1 cellular context compared by ENCODE assay signal in genomic region chr3:196969660-196970546, GRCh38.
TF ChIP-seq lines count a peak whose summit lies in the region.

No MANE protein-coding gene starts in this region.

TF ChIP-seq in HepG2, 621 proteins besides CTCF, POLR2A, EP300 and RAD21 (continued from another document and continues in another):
- TF ChIP-seq MYPOP (CRISPR knock-in tag; IDR thresholded peaks at IDR 0.05) = no peak
- TF ChIP-seq RBM22 (optimal IDR thresholded peaks at IDR 0.05; ENCODE audit: low read length) = no peak
- no peak for TF ChIP-seq ZNF660 (CRISPR knock-in tag; IDR thresholded peaks at IDR 0.05; ENCODE audit: borderline replicate concordance, low read depth)
- TF ChIP-seq ZNF264 (CRISPR knock-in tag; IDR thresholded peaks at IDR 0.05) = no peak
- TF ChIP-seq HINFP (CRISPR knock-in tag; IDR thresholded peaks at IDR 0.05; ENCODE audit: low read depth) = no peak
- no peak for TF ChIP-seq ZSCAN22 (CRISPR knock-in tag; IDR thresholded peaks at IDR 0.05)
- peak; percentile 74; the same call in 1 of the 2 replicates for TF ChIP-seq GLMP (CRISPR knock-in tag; IDR thresholded peaks at IDR 0.05; ENCODE audit: borderline replicate concordance)
- TF ChIP-seq NPAS2 (CRISPR knock-in tag; IDR thresholded peaks at IDR 0.05; ENCODE audit: borderline replicate concordance) = no peak
- TF ChIP-seq ZNF577 (CRISPR knock-in tag; IDR thresholded peaks at IDR 0.05; ENCODE audit: borderline replicate concordance, low read depth) = no peak
- TF ChIP-seq ZNF296 (CRISPR knock-in tag; conservative IDR thresholded peaks at IDR 0.05) = no peak
- TF ChIP-seq PAF1 (CRISPR knock-in tag; IDR thresholded peaks at IDR 0.05) = no peak
- no peak for TF ChIP-seq POLR2G (IDR thresholded peaks at IDR 0.05; ENCODE audit: low read depth, low read length)
- TF ChIP-seq SP5 (CRISPR knock-in tag; IDR thresholded peaks at IDR 0.05; ENCODE audit: borderline replicate concordance, low read depth) = 0 out of 2 replicates have a peak, but pooled peaks have one; percentile 12
- TF ChIP-seq STAT5B (CRISPR knock-in tag; IDR thresholded peaks at IDR 0.05) = no peak
- TF ChIP-seq KAT2B (IDR thresholded peaks at IDR 0.05; ENCODE audit: borderline replicate concordance, low read depth, low read length) = no peak
- no peak for TF ChIP-seq ZNF10 (CRISPR knock-in tag; IDR thresholded peaks at IDR 0.05; ENCODE audit: borderline replicate concordance, low read depth)
- no peak for TF ChIP-seq MED8 (CRISPR knock-in tag; IDR thresholded peaks at IDR 0.05; ENCODE audit: insufficient replicate concordance)
- TF ChIP-seq IKZF1 (IDR thresholded peaks at IDR 0.05) = no peak
- no peak for TF ChIP-seq ATM (IDR thresholded peaks at IDR 0.05; ENCODE audit: borderline replicate concordance)
- TF ChIP-seq ZNF784 (CRISPR knock-in tag; IDR thresholded peaks at IDR 0.05; ENCODE audit: borderline replicate concordance) = no peak
- no peak for TF ChIP-seq ZNF850 (CRISPR knock-in tag; conservative IDR thresholded peaks at IDR 0.05)
- no peak for TF ChIP-seq ZNF580 (CRISPR knock-in tag; IDR thresholded peaks at IDR 0.05; ENCODE audit: borderline replicate concordance, low read depth)
- TF ChIP-seq HNF1B (CRISPR knock-in tag; IDR thresholded peaks at IDR 0.05) = no peak
- no peak for TF ChIP-seq ZMYM2 (CRISPR knock-in tag; IDR thresholded peaks at IDR 0.05)
- TF ChIP-seq IRF1 (CRISPR knock-in tag; IDR thresholded peaks at IDR 0.05; ENCODE audit: low read depth) = no peak
- TF ChIP-seq ZNF556 (CRISPR knock-in tag; IDR thresholded peaks at IDR 0.05; ENCODE audit: borderline replicate concordance) = no peak
- no peak for TF ChIP-seq ATF6 (CRISPR knock-in tag; conservative IDR thresholded peaks at IDR 0.05)
- no peak for TF ChIP-seq TEAD2 (CRISPR knock-in tag; IDR thresholded peaks at IDR 0.05)
- TF ChIP-seq ZFP82 (CRISPR knock-in tag; IDR thresholded peaks at IDR 0.05; ENCODE audit: borderline replicate concordance) = peak; percentile 85; the same call in 1 of the 2 replicates
- no peak for TF ChIP-seq HOXA7 (CRISPR knock-in tag; IDR thresholded peaks at IDR 0.05)
- no peak for TF ChIP-seq HHEX (CRISPR knock-in tag; IDR thresholded peaks at IDR 0.05)
- TF ChIP-seq MNT (IDR thresholded peaks at IDR 0.05) = no peak
- no peak for TF ChIP-seq PHF8 (CRISPR knock-in tag; IDR thresholded peaks at IDR 0.05)
- no peak for TF ChIP-seq ZNF7 (CRISPR knock-in tag; IDR thresholded peaks at IDR 0.05)
- TF ChIP-seq ZNF558 (CRISPR knock-in tag; IDR thresholded peaks at IDR 0.05; ENCODE audit: borderline replicate concordance) = 0 out of 2 replicates have a peak, but pooled peaks have one; percentile 23
- no peak for TF ChIP-seq ZNF275 (CRISPR knock-in tag; IDR thresholded peaks at IDR 0.05; ENCODE audit: borderline replicate concordance)
- peak; percentile 54; the same call in 1 of the 2 replicates for TF ChIP-seq ZSCAN20 (CRISPR knock-in tag; IDR thresholded peaks at IDR 0.05; ENCODE audit: borderline replicate concordance)
- peak; percentile 52; the same call in 1 of the 2 replicates for TF ChIP-seq LBX2 (CRISPR knock-in tag; IDR thresholded peaks at IDR 0.05; ENCODE audit: borderline replicate concordance)
- peak; percentile 44; the same call in 1 of the 2 replicates for TF ChIP-seq ZNF746 (CRISPR knock-in tag; IDR thresholded peaks at IDR 0.05)
- TF ChIP-seq RCOR2 (CRISPR knock-in tag; IDR thresholded peaks at IDR 0.05) = no peak
- TF ChIP-seq ZKSCAN5 (CRISPR knock-in tag; IDR thresholded peaks at IDR 0.05) = no peak
- no peak for TF ChIP-seq ZNF362 (CRISPR knock-in tag; IDR thresholded peaks at IDR 0.05; ENCODE audit: borderline replicate concordance)
- no peak; the same call in 1 of the 2 replicates for TF ChIP-seq NFAT5 (CRISPR knock-in tag; IDR thresholded peaks at IDR 0.05)
- no peak for TF ChIP-seq ZNF788 (CRISPR knock-in tag; IDR thresholded peaks at IDR 0.05; ENCODE audit: borderline replicate concordance)
